ENCODE assay signal across 13 cellular contexts in the genomic region with DNA sequence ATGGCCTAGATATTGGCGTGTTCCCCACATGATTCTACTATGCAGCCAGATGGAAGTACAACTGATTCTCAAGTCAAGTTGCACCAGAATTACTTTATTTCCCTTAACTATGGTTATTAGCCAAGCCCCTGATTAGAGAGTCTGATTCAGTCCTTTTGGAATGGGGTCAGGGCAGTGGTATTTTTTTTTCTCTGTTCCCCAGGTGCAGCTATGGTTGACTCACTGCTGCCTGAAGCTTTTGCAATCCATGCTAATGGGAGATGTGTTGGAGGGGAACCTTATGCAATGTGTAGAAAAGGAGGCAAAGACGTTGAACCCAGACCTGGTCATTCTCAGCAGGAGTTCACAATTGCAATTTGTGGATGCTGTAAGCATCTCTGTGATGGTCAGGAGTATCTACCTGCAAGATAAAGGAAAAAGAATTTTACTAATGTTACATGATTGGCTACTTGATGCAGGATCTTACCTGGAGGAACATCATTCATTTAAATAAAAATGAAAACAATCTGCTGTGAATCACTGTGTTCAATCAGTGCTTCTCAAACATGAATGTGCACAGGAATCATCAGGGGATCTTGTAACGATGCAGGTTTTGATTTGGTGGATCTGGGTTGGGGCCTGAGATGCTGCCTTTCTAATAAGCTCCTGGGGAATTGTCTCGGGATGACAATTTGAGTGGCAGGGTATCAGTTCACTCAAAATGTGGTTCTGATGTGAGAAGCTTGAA. TPM values are rescaled to one million over a fixed set of nuclear protein-coding genes. Genes with fewer than 3 reads are reported as not detected.
DNase-seq lines count a peak whose midpoint lies in the region; FAIRE-seq and TF ChIP-seq lines count a peak whose summit lies in the region.
"Had no signal": no experiment of that assay in that cellular context is flagged by ENCODE, and none has a peak within 500 bp of the region (broad histone marks: within the 10 kb centered on the region; RNA-seq: fewer than 3 reads in every experiment).

No MANE protein-coding gene starts in this region.

- no peak overlapping the region for H3K4me2 ChIP-seq in H1 (ENCODE audit: insufficient read depth in 1 of 2, low read depth in 2 of 2, low read length in 2 of 2)

- H3K23me2 ChIP-seq in H1 (ENCODE audit: low read depth, low read length), result no peaks in the 10 kb centered on the region

- TF ChIP-seq POLR2A in H1 (IDR thresholded peaks at IDR 0.05; ENCODE audit: control extremely low read depth in 1 of 2, low read depth in 2 of 2, low read length in 2 of 2), result no peak

- no peak overlapping the region for H2BK120ac ChIP-seq in H1 (replicated peaks; ENCODE audit: low read depth, low read length)

- no peaks in the 10 kb centered on the region for H3K4me1 ChIP-seq in H1 (replicated peaks in 1 of 4; ENCODE audit: control insufficient read depth in 3 of 4, insufficient read depth in 4 of 4, low read length in 3 of 4)
- H3K4me1 ChIP-seq in endodermal cell (ENCODE audit: control insufficient read depth, insufficient read depth, low read length), result no peaks in the 10 kb centered on the region
- H3K4me1 ChIP-seq: transverse colon had no signal

- CTCF ChIA-PET in BJ (lab: Yijun Ruan, JAX) (interaction anchor here (1.5 kb wide), 1 partner anchor 12 kb away, joined by 4 read pairs; no protein-coding TSS in a partner anchor), H1 (lab: Charles Lee; ENCODE audit: partially characterized antibody) (interaction anchor here (1.2 kb wide), 1 partner anchor 11 kb away, joined by 3 read pairs; no protein-coding TSS in a partner anchor)

- H3K79me1 ChIP-seq in H1 (ENCODE audit: low read depth, low read length), result no peaks in the 10 kb centered on the region

- no peaks in the 10 kb centered on the region for H4K20me1 ChIP-seq in H1 (replicated peaks in 1 of 2; ENCODE audit: control insufficient read depth in 1 of 2, insufficient read depth in 2 of 2, low read length in 2 of 2)

- H3K36me3 ChIP-seq in BJ (ENCODE audit: control insufficient read depth, insufficient read depth, low read length) (no peaks in the 10 kb centered on the region), H1 (ENCODE audit: control insufficient read depth in 2 of 4, insufficient read depth in 4 of 4, low read length in 3 of 4) (no peaks in the 10 kb centered on the region), endodermal cell (ENCODE audit: control insufficient read depth, insufficient read depth, low read length) (no peaks in the 10 kb centered on the region)
- H3K36me3 ChIP-seq: transverse colon had no signal

- H3K9me3 Mint-ChIP-seq in nephron (no peaks in the 10 kb centered on the region), endodermal cell (no peaks in the 10 kb centered on the region)

- no peak overlapping the region for H3K14ac ChIP-seq in H1 (ENCODE audit: insufficient read length)

- FAIRE-seq in H1 (lab: Jason Lieb, UNC), result no peak

- H3K9ac ChIP-seq in H1 (replicated peaks in 1 of 4; ENCODE audit: extremely low read depth in 1 of 4, low read depth in 3 of 4, low read length in 3 of 4) (no peak overlapping the region), endodermal cell (ENCODE audit: extremely low read depth, low read length, poor library complexity, severe bottlenecking) (no peak overlapping the region)

- DNase-seq in BJ (ENCODE audit: low read depth), result peak; percentile 6
- peak; percentile 47 for DNase-seq in LHCN-M2 (ENCODE audit: low read depth)
- DNase-seq in H1 (ENCODE audit: low read depth in 1 of 2, low spot score in 2 of 2), result peak in 1 of 2 experiments; percentile 10
- DNase-seq in MV-4-11 (lab: John Stamatoyannopoulos, UW), result no peak
- no peak for DNase-seq in endodermal cell
- DNase-seq in DMS79 (lab: John Stamatoyannopoulos, UW), result no peak
- no peak for DNase-seq in amniotic stem cell (lab: John Stamatoyannopoulos, UW)
- DNase-seq: activated CD4-positive, alpha-beta T cell treated with anti-CD3 and anti-CD28 coated beads, Interleukin-2, amount 50 U/mL, for 48 hours; activated naive CD4-positive, alpha-beta T cell; NCI-H1092 treated with DMSO at 0.1 percent for 48 hours; transverse colon had no signal

- no peak overlapping the region for H3K4me3 ChIP-seq in BJ (ENCODE audit: low read depth, low read length)
- H3K4me3 ChIP-seq in H1 (ENCODE audit: extremely low read depth in 1 of 4, insufficient read depth in 2 of 4, low read depth in 3 of 4, low read length in 4 of 4), result no peak overlapping the region
- no peak overlapping the region for H3K4me3 ChIP-seq in endodermal cell (ENCODE audit: low read length)
- H3K4me3 ChIP-seq: skin epidermis, transverse colon had no signal

- H3K56ac ChIP-seq in H1 (replicated peaks; ENCODE audit: insufficient read length, low read depth, low read length), result no peak overlapping the region

- H2BK12ac ChIP-seq in H1 (ENCODE audit: low read depth, low read length), result no peak overlapping the region

- 0 out of 2 replicates have a peak overlapping the region, but pooled peaks have one; percentile 77 for H2AFZ ChIP-seq in H1 (ENCODE audit: low read length)

- H3K79me2 ChIP-seq in H1 (ENCODE audit: control insufficient read depth in 1 of 2, insufficient read depth in 2 of 2, low read length in 2 of 2), result no peaks in the 10 kb centered on the region

- H3K27me3 ChIP-seq in BJ (ENCODE audit: control insufficient read depth, insufficient read depth, low read length), result no peaks in the 10 kb centered on the region
- no peaks in the 10 kb centered on the region for H3K27me3 ChIP-seq in H1 (replicated peaks in 1 of 4; ENCODE audit: control insufficient read depth in 3 of 4, extremely low read depth in 1 of 4, insufficient read depth in 3 of 4, low read length in 3 of 4)
- H3K27me3 ChIP-seq in endodermal cell (ENCODE audit: control insufficient read depth, insufficient read depth, low read length, poor library complexity, severe bottlenecking), result no peaks in the 10 kb centered on the region
- H3K27me3 ChIP-seq: transverse colon had no signal

- H3K27me3 Mint-ChIP-seq in nephron (ENCODE audit: low read depth), result no peaks in the 10 kb centered on the region
- no peaks in the 10 kb centered on the region for H3K27me3 Mint-ChIP-seq in endodermal cell (ENCODE audit: insufficient read depth)

- H3K23ac ChIP-seq in H1 (ENCODE audit: insufficient read length), result no peak overlapping the region

- H3K4me3 Mint-ChIP-seq in nephron, result no peak overlapping the region
- H3K4me3 Mint-ChIP-seq in endodermal cell, result no peak overlapping the region

- no peak overlapping the region for H3K27ac ChIP-seq in H1 (ENCODE audit: low read depth, low read length)
- no peak overlapping the region for H3K27ac ChIP-seq in endodermal cell (ENCODE audit: low read depth, low read length)
- H3K27ac ChIP-seq: transverse colon had no signal

- no peak overlapping the region for H4K91ac ChIP-seq in H1 (replicated peaks; ENCODE audit: insufficient read length, low read length)

- 77% methylated on average over 4 of the region's 4 CpGs; no CpG with 5 or more reads in 1 of the 2 experiments for WGBS in H1 (ENCODE audit: extremely low coverage in 1 of 2, insufficient coverage in 1 of 2, insufficient read length in 1 of 2, insufficient replicate concordance in 2 of 2, low coverage in 1 of 2, low lambda C conversion rate in 2 of 2, missing lambda C conversion rate in 1 of 2), 2 experiments
- 82 to 90% methylated on average over 2 to 4 of the region's 4 CpGs for WGBS in endodermal cell (ENCODE audit: insufficient coverage in 1 of 2, insufficient read length in 1 of 2), 2 experiments

- H2BK5ac ChIP-seq in H1 (ENCODE audit: low read depth, low read length), result no peak overlapping the region

- peaks cover 24% of the 10 kb centered on the region for H3K4me1 Mint-ChIP-seq in nephron
- peaks cover 6% of the 10 kb centered on the region for H3K4me1 Mint-ChIP-seq in endodermal cell

- no peak overlapping the region for H4K5ac ChIP-seq in H1 (ENCODE audit: insufficient read length, low read depth, low read length)

- no peak for TF ChIP-seq EP300 in H1 (IDR thresholded peaks at IDR 0.05; ENCODE audit: borderline replicate concordance in 1 of 2, low read depth in 2 of 2, low read length in 2 of 2)

- H3K4ac ChIP-seq in H1 (replicated peaks; ENCODE audit: insufficient read length, low read depth, low read length), result no peak overlapping the region

- POLR2A ChIA-PET in BJ (lab: Charles Lee) (no interaction called here), H1 (lab: Charles Lee; ENCODE audit: partially characterized antibody) (no interaction called here)

- no peaks in the 10 kb centered on the region for H3K9me3 ChIP-seq in H1 (ENCODE audit: insufficient read depth in 2 of 2, low read depth in 1 of 2, low read length in 1 of 2)
- no peaks in the 10 kb centered on the region for H3K9me3 ChIP-seq in endodermal cell (ENCODE audit: control insufficient read depth, low read length)
- H3K9me3 ChIP-seq: transverse colon had no signal

- no peak for TF ChIP-seq RAD21 in H1 (IDR thresholded peaks at IDR 0.05 in 1 of 2, conservative IDR thresholded peaks at IDR 0.05 in 1 of 2; ENCODE audit: low read depth in 2 of 2, low read length in 2 of 2)

- H3K27ac Mint-ChIP-seq in nephron (peak overlapping the region in 2 of 3 experiments; percentile 49 to 74), endodermal cell (no peak overlapping the region)

- H2BK20ac ChIP-seq in H1 (ENCODE audit: low read length), result no peak overlapping the region

- no peak overlapping the region for H2AK5ac ChIP-seq in H1 (ENCODE audit: low read depth, low read length)

- no peak overlapping the region for H4K8ac ChIP-seq in H1 (ENCODE audit: extremely low read depth, insufficient read depth, low read length)

- H2BK15ac ChIP-seq in H1 (ENCODE audit: low read length), result no peak overlapping the region

- no peaks in the 10 kb centered on the region for H3K36me3 Mint-ChIP-seq in nephron (ENCODE audit: low read depth)
- no peaks in the 10 kb centered on the region for H3K36me3 Mint-ChIP-seq in endodermal cell (ENCODE audit: low read depth)

- no peak overlapping the region for H3K18ac ChIP-seq in H1 (ENCODE audit: extremely low read depth, low read length)

- TF ChIP-seq CTCF in BJ (IDR thresholded peaks at IDR 0.05; ENCODE audit: insufficient read depth, low read depth, low read length), result no peak
- no peak for TF ChIP-seq CTCF in H1 (IDR thresholded peaks at IDR 0.05; ENCODE audit: control extremely low read depth in 1 of 3, insufficient read depth in 1 of 3, low read depth in 1 of 3, low read length in 3 of 3)
- no peak for TF ChIP-seq CTCF in nephron (IDR thresholded peaks at IDR 0.05; ENCODE audit: unreplicated experiment in 3 of 3)
- no peak for TF ChIP-seq CTCF in endodermal cell (conservative IDR thresholded peaks at IDR 0.05)

RNA-seq across cellular contexts. Expression of a gene that starts 49.4 kb away (rescaled TPM):
- 10.4 and 40.1 TPM in 2 replicates for polyA plus RNA-seq in BJ (2011; rRNA removed)
- polyA minus RNA-seq in BJ (2011; rRNA and poly(A)+ RNA removed), result 0.76 and 0.87 TPM in 2 replicates
- total RNA-seq in LHCN-M2 (2014; rRNA removed), result 66.8 and 94.6 TPM in 2 replicates
- 27.9 TPM for polyA plus RNA-seq in LHCN-M2 (2012)
- 85.5 and 96.8 TPM in 2 replicates for total RNA-seq in H1 (2021; fragmentation: NEBNext Ultra II Directional; extraction: Animal tissue kit (Norgen Biotek cat#: 25700))
- 15.3 and 41.9 TPM in 2 replicates for polyA plus RNA-seq in H1 (2011; rRNA removed)
- polyA plus RNA-seq in H1 (2011; cell fraction: cytosol; rRNA removed), result 115 TPM
- polyA plus RNA-seq in H1 (2011; cell fraction: nucleus; rRNA removed), result 6.7 TPM
- polyA plus RNA-seq in H1 (2012, experiment 1 of 2), result 76.4 to 133 TPM (median 107 TPM) in 4 replicates
- polyA plus RNA-seq in H1 (2012, experiment 2 of 2), result 171 TPM
- 250 TPM for polyA plus RNA-seq in H1 (2013, experiment 1 of 2)
- 257 TPM for polyA plus RNA-seq in H1 (2013, experiment 2 of 2)
- polyA minus RNA-seq in H1 (2011; rRNA and poly(A)+ RNA removed), result 6.9 and 7.5 TPM in 2 replicates
- polyA minus RNA-seq in H1 (2011; cell fraction: cytosol; rRNA and poly(A)+ RNA removed), result 15.0 TPM
- 19.6 TPM for polyA minus RNA-seq in H1 (2011; cell fraction: nucleus; rRNA and poly(A)+ RNA removed)
- total RNA-seq in endodermal cell, result 10 to 100 TPM; 72.7 to 89.8 TPM
- 99.5 TPM for polyA plus RNA-seq in endodermal cell (2013, experiment 1 of 2)
- 128 TPM for polyA plus RNA-seq in endodermal cell (2013, experiment 2 of 2)

Comparison
In these comparisons a context has a peak if more than half of its experiments do, and no peak if none do; other contexts are left out.
1. DNase-seq: peak in BJ (single experiment) and LHCN-M2 (single experiment); none in MV-4-11 (single experiment), endodermal cell (single experiment), DMS79 (single experiment) and amniotic stem cell (single experiment).